Comparison of ENCODE assay signal across 8 cellular contexts in the genomic region with DNA sequence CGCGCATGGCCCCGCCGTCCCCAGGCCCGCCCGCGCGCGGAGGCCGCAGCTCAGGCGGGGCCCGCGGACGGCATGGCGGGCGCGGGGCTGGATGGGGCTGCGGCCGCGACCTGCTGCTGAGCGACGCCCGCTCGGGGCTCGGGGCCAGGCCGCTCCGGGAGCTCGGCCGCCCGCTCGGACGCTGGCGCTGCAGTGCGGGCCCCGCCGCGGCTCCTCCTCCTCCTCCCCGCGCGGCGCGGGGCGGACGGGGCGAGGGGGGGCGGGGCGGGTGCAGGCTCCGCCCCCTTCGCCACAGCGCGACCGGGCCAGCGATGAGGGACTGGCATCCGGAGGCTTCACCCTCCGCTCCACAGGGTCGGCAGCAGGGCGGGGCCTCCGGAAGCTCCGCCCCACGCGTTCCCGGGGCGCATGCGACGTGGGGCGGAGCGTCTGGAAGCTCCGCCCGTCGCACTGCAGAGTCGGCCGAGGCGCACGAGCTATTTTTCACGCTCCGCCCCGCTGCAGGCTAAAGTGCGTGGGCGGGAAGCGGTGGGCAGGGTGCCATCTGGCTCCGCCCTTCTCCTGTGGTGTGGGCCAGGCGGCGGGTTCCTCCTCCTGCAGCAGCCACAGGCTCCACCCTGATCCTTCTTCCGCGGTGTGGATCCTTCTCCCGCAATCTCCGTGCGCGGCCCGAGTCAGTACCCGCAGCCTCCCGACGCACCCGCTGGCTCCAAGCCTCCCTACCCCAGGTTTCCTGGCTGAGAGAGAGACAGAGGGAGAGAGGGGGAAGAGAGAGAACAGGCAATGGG. TPM values are rescaled to one million over a fixed set of nuclear protein-coding genes. Genes with fewer than 3 reads are reported as not detected.
DNase-seq lines count a peak whose midpoint lies in the region; ATAC-seq and TF ChIP-seq lines count a peak whose summit lies in the region.
"Not testable (repeated sequence)": the region's sequence is repeated elsewhere in the genome, so short reads cannot be mapped to it uniquely, and the experiment has no call there.

TSS of gene PKD1 (minus strand) at position 196 of the 788 bp plus-strand sequence. CDS start 209 bp downstream, outside the sequence.

- TF ChIP-seq CTCF in body of pancreas (IDR thresholded peaks at IDR 0.05); osteocyte (IDR thresholded peaks at IDR 0.05): not testable (repeated sequence)

- peak within 1 kb of the TSS; percentile 58 to 80 (median 68) for H3K27ac ChIP-seq in body of pancreas

- peak within 1 kb of the TSS in 1 of 2 donors; percentile 16 for H3K4me3 ChIP-seq in body of pancreas

- peaks cover 11% of the 10 kb centered on the region for H3K4me1 Mint-ChIP-seq in osteocyte (ENCODE audit: unreplicated experiment)

- peak within 1 kb of the TSS; percentile 92 for H3K4me3 Mint-ChIP-seq in osteocyte (ENCODE audit: unreplicated experiment)

- not testable (repeated sequence) for H3K27me3 ChIP-seq in body of pancreas

- peak in 2 of 3 donors; percentile 21 to 23 for TF ChIP-seq POLR2A in body of pancreas (IDR thresholded peaks at IDR 0.05)

- H3K36me3 ChIP-seq in body of pancreas (replicated peaks in 1 of 2; ENCODE audit: insufficient read depth in 1 of 2, low read depth in 2 of 2), result not testable (repeated sequence)

- not testable (repeated sequence) for H3K36me3 Mint-ChIP-seq in osteocyte (ENCODE audit: unreplicated experiment)

- WGBS in body of pancreas, 2 donors, result 0 to 2% methylated on average over 7 to 54 of the region's 94 CpGs

- not testable (repeated sequence) for H3K9me3 Mint-ChIP-seq in osteocyte (ENCODE audit: unreplicated experiment)

- intact Hi-C loops in body of pancreas (cut with DNase I); left cardiac atrium (cut with DNase I): not testable (repeated sequence)

- H3K27me3 Mint-ChIP-seq in osteocyte (ENCODE audit: unreplicated experiment), result not testable (repeated sequence)

- H3K4me1 ChIP-seq in body of pancreas, result peaks cover 21% of the 10 kb centered on the region

- H3K9me3 ChIP-seq in body of pancreas, result not testable (repeated sequence)

- DNase-seq in DMS114 treated with DMSO at 0.1 percent for 48 hours (lab: John Stamatoyannopoulos, UW; ENCODE audit: unreplicated experiment) (peak; percentile 62), HT1080 (ENCODE audit: low read depth) (peak; percentile 94), NCI-H82 (lab: John Stamatoyannopoulos, UW) (peak; percentile 92), body of pancreas (peak; percentile 99 to 100 (median 99)), left cardiac atrium (peak; percentile 98), osteocyte (ENCODE audit: extremely low spot score, unreplicated experiment) (peak; percentile 100)
- DNase-seq in activated CD4-positive, CD25-positive, alpha-beta regulatory T cell treated with anti-CD3 and anti-CD28 coated beads, Interleukin-2, amount 50 U/mL, for 72 hours, result peak; percentile 100
- peak; percentile 100 for DNase-seq in stimulated activated naive CD8-positive, alpha-beta T cell treated with anti-CD3 and anti-CD28 coated beads, Interleukin-15, Interleukin-2, amounts not matched to agents 100 U/mL and 50 U/mL, for 24 hours

- ATAC-seq in body of pancreas, result peak; percentile 78
- peak; percentile 88 to 96 for ATAC-seq in left cardiac atrium
- peak; percentile 86 for ATAC-seq in stimulated activated naive CD8-positive, alpha-beta T cell treated with anti-CD3 and anti-CD28 coated beads, Interleukin-15, Interleukin-2, amounts not matched to agents 100 U/mL and 50 U/mL, for 24 hours

- peak within 1 kb of the TSS; percentile 94 for H3K27ac Mint-ChIP-seq in osteocyte (ENCODE audit: unreplicated experiment)

RNA-seq across cellular contexts. Expression of gene PKD1, which starts in this region (rescaled TPM):
- 55.1 and 58.6 TPM in 2 replicates for total RNA-seq in HT1080 (2014; rRNA removed; shearing (Covaris generic))
- 51.5 and 53.1 TPM in 2 replicates for polyA plus RNA-seq in HT1080 (2015; cell fraction: cytosol; rRNA removed)
- 306 and 309 TPM in 2 replicates for polyA plus RNA-seq in HT1080 (2015; cell fraction: nucleus; rRNA removed)
- total RNA-seq in body of pancreas, result 100 to 1,000 TPM in 1 of 2 donors, 10 to 100 TPM in 1; 78.9 to 237 TPM
- total RNA-seq in left cardiac atrium, result 100 to 1,000 TPM in 1 of 2 donors, 10 to 100 TPM in 1; 82.2 to 104 TPM
- 169 and 188 TPM in 2 replicates for total RNA-seq in osteocyte
